ENCODE assay signal across 8 cellular contexts in the genomic region with DNA sequence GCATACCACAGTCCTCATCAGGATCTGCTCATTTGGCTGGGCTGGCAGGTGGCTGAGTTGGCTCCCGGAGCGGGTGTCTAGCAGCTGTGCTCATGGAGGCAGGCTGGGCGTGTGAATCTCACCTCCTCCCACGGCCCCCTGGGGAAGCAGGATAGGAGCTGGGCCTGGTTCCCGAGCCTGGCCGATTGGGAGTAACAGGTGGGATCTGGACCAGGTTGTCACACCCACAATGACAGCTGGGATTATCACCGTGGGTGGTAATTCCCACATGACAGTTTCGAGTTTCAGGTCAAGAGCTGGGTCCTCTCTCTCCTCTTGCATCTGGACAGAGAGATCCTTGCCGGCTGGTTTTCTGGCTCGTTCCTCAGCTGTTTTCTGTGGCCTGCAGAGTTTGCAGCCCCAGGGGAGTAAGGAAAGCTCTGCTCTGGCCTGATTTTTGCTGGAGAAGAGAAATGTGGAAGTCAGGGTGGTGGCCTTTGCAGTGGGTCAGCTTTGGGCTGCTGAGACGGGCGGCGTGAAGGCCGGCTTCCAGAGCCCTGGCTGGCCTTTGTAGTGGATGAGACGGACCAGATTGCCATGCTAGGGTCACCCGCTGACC. TPM values are rescaled to one million over a fixed set of nuclear protein-coding genes. Genes with fewer than 3 reads are reported as not detected.
A peak's percentile ranks its signal among the peaks of the same experiment; 100 is the strongest.
DNase-seq lines count a peak whose midpoint lies in the region; ATAC-seq lines count a peak whose summit lies in the region.

No MANE protein-coding gene starts in this region.

- peaks cover 3% of the 10 kb centered on the region for H3K9me3 Mint-ChIP-seq in activated CD4-positive, alpha-beta T cell treated with anti-CD3 and anti-CD28 coated beads for 36 hours (ENCODE audit: low read depth)

- peaks cover 86% of the 10 kb centered on the region for H3K4me1 Mint-ChIP-seq in activated CD4-positive, alpha-beta T cell treated with anti-CD3 and anti-CD28 coated beads for 36 hours
- H3K4me1 Mint-ChIP-seq in T-helper 17 cell: peaks cover 60% of the 10 kb centered on the region

- H3K27ac Mint-ChIP-seq in activated CD4-positive, alpha-beta T cell treated with anti-CD3 and anti-CD28 coated beads for 36 hours: peak overlapping the region; percentile 86
- H3K27ac Mint-ChIP-seq in T-helper 17 cell: peak overlapping the region; percentile 100

- no peak for ATAC-seq in activated CD4-positive, alpha-beta T cell treated with anti-CD3 and anti-CD28 coated beads for 36 hours
- ATAC-seq in T-helper 17 cell (no peak), left ventricle myocardium superior (peak; percentile 82)

- no peaks in the 10 kb centered on the region for H3K9me3 ChIP-seq in T-helper 17 cell (ENCODE audit: control insufficient read depth, low read length, poor library complexity, severe bottlenecking)

- H3K27me3 Mint-ChIP-seq in activated CD4-positive, alpha-beta T cell treated with anti-CD3 and anti-CD28 coated beads for 36 hours: no peaks in the 10 kb centered on the region
- H3K27me3 Mint-ChIP-seq in T-helper 17 cell: no peaks in the 10 kb centered on the region

- peaks cover 23% of the 10 kb centered on the region for H3K36me3 Mint-ChIP-seq in activated CD4-positive, alpha-beta T cell treated with anti-CD3 and anti-CD28 coated beads for 36 hours (ENCODE audit: low read depth)
- no peaks in the 10 kb centered on the region for H3K36me3 Mint-ChIP-seq in T-helper 17 cell (ENCODE audit: low read depth)

- intact Hi-C loops in activated CD4-positive, alpha-beta T cell treated with anti-CD3 and anti-CD28 coated beads for 36 hours (cut with DNase I, micrococcal nuclease): no loop called here
- intact Hi-C loops in left ventricle myocardium superior (cut with micrococcal nuclease): no loop called here

- DNase-seq in activated CD4-positive, alpha-beta T cell treated with anti-CD3 and anti-CD28 coated beads for 36 hours: no peak
- DNase-seq in activated CD4-positive, alpha-beta T cell treated with anti-CD3 and anti-CD28 coated beads, Interleukin-2, amount 50 U/mL, for 48 hours: no peak
- no peak for DNase-seq in T-helper 17 cell
- peak; percentile 91 for DNase-seq in left ventricle myocardium superior
- DNase-seq in superior temporal gyrus (ENCODE audit: extremely low spot score): peak; percentile 74
- no peak for DNase-seq in GM19238 (ENCODE audit: insufficient read length, low spot score)
- DNase-seq in medulla oblongata (ENCODE audit: extremely low spot score): no peak
- no peak for DNase-seq in KG1 (lab: John Stamatoyannopoulos, UW)

- CTCF ChIA-PET in activated CD4-positive, alpha-beta T cell treated with anti-CD3 and anti-CD28 coated beads for 36 hours (lab: Charles Lee): interaction anchor here (1.1 to 1.8 kb wide), 3 partner anchors 21 to 59 kb away, joined by 4 to 10 read pairs (median 5); no protein-coding TSS in a partner anchor

- peak overlapping the region; percentile 47 for H3K4me3 Mint-ChIP-seq in activated CD4-positive, alpha-beta T cell treated with anti-CD3 and anti-CD28 coated beads for 36 hours
- peak overlapping the region; percentile 53 for H3K4me3 Mint-ChIP-seq in T-helper 17 cell

- POLR2A ChIA-PET in activated CD4-positive, alpha-beta T cell treated with anti-CD3 and anti-CD28 coated beads for 36 hours (lab: Charles Lee): interaction anchor here (0.7 to 1.3 kb wide), 2 partner anchors 17 to 1317 kb away, joined by 3 read pairs; no protein-coding TSS in a partner anchor

RNA-seq across cellular contexts. Expression of gene BCR, which starts 57.0 kb away (rescaled TPM):
- total RNA-seq in activated CD4-positive, alpha-beta T cell treated with anti-CD3 and anti-CD28 coated beads for 36 hours: 10 to 100 TPM; 45.5 to 58.0 TPM
- total RNA-seq in T-helper 17 cell: 10 to 100 TPM; 91.8 to 93.2 TPM
- total RNA-seq in left ventricle myocardium superior: 25.0 TPM

Comparison
In these comparisons a context has a peak if more than half of its experiments do, and no peak if none do; other contexts are left out.
1. DNase-seq: peak in left ventricle myocardium superior (single experiment) and superior temporal gyrus (single experiment); none in activated CD4-positive, alpha-beta T cell treated with anti-CD3 and anti-CD28 coated beads for 36 hours (single experiment), activated CD4-positive, alpha-beta T cell treated with anti-CD3 and anti-CD28 coated beads, Interleukin-2, amount 50 U/mL, for 48 hours (0 of 2), T-helper 17 cell (0 of 3), GM19238 (single experiment), medulla oblongata (single experiment) and KG1 (single experiment).